ENCODE assay signal across 1 cellular context in the genomic region with DNA sequence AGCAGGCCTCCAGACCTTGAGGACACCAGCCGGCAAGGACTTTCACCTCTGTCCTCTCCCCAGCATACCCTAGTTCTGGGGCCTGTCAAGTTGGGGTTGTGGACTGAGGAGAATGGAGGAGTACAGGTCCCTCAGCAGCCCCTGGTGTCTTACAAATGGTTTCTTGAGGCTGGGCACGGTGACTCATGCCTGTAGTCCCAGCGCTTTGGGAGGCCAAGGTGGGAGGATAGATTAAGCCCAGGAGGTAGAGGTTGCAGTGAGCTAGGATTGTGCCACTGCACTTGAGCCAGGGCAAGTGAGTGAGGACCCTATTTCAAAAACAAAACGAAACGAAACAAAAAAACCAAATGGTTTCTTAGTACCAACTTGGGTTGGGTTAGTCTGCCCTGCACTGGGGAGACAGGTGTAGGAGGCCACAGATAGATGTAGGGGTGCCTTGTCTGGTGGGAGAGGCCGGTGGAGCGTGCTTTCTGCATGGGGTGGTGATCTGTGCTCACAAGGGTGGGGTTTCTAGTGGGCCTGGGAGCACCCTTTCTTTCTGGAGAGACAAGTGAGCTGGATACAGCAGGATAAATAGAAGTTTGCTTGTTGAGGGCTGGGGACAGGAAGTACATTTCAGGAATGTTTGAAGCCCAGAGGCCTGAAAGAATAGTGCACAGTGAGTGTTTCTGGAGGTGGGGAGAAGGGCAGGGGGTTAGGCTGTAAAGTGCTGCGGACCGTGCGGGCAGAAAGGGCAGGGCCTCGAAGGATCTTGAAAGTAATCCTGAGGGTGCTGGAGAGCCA.
A peak's percentile ranks its signal among the peaks of the same experiment; 100 is the strongest.
TF ChIP-seq lines count a peak whose summit lies in the region.

No MANE protein-coding gene starts in this region.

TF ChIP-seq in HepG2, 621 proteins besides CTCF, POLR2A, EP300 and RAD21 (continued from another document):
- TF ChIP-seq, protein P1, sequence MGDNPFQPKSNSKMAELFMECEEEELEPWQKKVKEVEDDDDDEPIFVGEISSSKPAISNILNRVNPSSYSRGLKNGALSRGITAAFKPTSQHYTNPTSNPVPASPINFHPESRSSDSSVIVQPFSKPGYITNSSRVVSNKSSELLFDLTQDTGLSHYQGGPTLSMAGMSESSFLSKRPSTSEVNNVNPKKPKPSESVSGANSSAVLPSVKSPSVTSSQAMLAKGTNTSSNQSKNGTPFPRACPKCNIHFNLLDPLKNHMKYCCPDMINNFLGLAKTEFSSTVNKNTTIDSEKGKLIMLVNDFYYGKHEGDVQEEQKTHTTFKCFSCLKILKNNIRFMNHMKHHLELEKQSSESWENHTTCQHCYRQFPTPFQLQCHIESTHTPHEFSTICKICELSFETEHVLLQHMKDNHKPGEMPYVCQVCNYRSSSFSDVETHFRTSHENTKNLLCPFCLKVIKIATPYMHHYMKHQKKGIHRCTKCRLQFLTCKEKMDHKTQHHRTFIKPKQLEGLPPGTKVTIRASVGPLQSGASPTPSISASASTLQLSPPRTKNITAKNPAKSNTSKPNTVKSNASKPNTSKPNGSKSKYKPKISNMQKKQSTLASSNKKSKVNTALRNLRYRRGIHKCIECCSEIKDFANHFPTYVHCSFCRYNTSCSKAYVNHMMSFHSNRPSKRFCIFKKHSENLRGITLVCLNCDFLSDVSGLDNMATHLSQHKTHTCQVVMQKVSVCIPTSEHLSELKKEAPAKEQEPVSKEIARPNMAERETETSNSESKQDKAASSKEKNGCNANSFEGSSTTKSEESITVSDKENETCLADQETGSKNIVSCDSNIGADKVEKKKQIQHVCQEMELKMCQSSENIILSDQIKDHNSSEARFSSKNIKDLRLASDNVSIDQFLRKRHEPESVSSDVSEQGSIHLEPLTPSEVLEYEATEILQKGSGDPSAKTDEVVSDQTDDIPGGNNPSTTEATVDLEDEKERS (CRISPR knock-in tag; IDR thresholded peaks at IDR 0.05) = 0 out of 2 replicates have a peak, but pooled peaks have one; percentile 29
- TF ChIP-seq, protein P2, sequence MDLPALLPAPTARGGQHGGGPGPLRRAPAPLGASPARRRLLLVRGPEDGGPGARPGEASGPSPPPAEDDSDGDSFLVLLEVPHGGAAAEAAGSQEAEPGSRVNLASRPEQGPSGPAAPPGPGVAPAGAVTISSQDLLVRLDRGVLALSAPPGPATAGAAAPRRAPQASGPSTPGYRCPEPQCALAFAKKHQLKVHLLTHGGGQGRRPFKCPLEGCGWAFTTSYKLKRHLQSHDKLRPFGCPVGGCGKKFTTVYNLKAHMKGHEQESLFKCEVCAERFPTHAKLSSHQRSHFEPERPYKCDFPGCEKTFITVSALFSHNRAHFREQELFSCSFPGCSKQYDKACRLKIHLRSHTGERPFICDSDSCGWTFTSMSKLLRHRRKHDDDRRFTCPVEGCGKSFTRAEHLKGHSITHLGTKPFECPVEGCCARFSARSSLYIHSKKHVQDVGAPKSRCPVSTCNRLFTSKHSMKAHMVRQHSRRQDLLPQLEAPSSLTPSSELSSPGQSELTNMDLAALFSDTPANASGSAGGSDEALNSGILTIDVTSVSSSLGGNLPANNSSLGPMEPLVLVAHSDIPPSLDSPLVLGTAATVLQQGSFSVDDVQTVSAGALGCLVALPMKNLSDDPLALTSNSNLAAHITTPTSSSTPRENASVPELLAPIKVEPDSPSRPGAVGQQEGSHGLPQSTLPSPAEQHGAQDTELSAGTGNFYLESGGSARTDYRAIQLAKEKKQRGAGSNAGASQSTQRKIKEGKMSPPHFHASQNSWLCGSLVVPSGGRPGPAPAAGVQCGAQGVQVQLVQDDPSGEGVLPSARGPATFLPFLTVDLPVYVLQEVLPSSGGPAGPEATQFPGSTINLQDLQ (CRISPR knock-in tag; IDR thresholded peaks at IDR 0.05) = no peak
- TF ChIP-seq MEF2D (CRISPR knock-in tag; IDR thresholded peaks at IDR 0.05) (no peak), POGZ (CRISPR knock-in tag; IDR thresholded peaks at IDR 0.05) (no peak), LCORL (IDR thresholded peaks at IDR 0.05) (no peak), LCORL (CRISPR knock-in tag; IDR thresholded peaks at IDR 0.05) (0 out of 2 replicates have a peak, but pooled peaks have one; percentile 12), HDAC2 (CRISPR knock-in tag; IDR thresholded peaks at IDR 0.05) (peak; percentile 35; the same call in 1 of the 2 replicates), ZNF652 (CRISPR knock-in tag; IDR thresholded peaks at IDR 0.05; ENCODE audit: borderline replicate concordance, low read depth) (no peak), PHF21A (CRISPR knock-in tag; IDR thresholded peaks at IDR 0.05) (0 out of 2 replicates have a peak, but pooled peaks have one; percentile 15), FOSL2 (CRISPR knock-in tag; IDR thresholded peaks at IDR 0.05) (peak; percentile 59), ZNF607 (CRISPR knock-in tag; IDR thresholded peaks at IDR 0.05; ENCODE audit: borderline replicate concordance) (peak; percentile 49; the same call in 1 of the 2 replicates), TEAD3 (CRISPR knock-in tag; optimal IDR thresholded peaks at IDR 0.05; ENCODE audit: borderline replicate concordance) (peak; percentile 79), ZNF17 (CRISPR knock-in tag; IDR thresholded peaks at IDR 0.05) (no peak), ZFP1 (CRISPR knock-in tag; IDR thresholded peaks at IDR 0.05) (peak; percentile 95; the same call in 1 of the 2 replicates), ZBTB7B (CRISPR knock-in tag; IDR thresholded peaks at IDR 0.05) (0 out of 2 replicates have a peak, but pooled peaks have one; percentile 40)
- TF ChIP-seq, protein P3, sequence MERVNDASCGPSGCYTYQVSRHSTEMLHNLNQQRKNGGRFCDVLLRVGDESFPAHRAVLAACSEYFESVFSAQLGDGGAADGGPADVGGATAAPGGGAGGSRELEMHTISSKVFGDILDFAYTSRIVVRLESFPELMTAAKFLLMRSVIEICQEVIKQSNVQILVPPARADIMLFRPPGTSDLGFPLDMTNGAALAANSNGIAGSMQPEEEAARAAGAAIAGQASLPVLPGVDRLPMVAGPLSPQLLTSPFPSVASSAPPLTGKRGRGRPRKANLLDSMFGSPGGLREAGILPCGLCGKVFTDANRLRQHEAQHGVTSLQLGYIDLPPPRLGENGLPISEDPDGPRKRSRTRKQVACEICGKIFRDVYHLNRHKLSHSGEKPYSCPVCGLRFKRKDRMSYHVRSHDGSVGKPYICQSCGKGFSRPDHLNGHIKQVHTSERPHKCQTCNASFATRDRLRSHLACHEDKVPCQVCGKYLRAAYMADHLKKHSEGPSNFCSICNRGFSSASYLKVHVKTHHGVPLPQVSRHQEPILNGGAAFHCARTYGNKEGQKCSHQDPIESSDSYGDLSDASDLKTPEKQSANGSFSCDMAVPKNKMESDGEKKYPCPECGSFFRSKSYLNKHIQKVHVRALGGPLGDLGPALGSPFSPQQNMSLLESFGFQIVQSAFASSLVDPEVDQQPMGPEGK (CRISPR knock-in tag; IDR thresholded peaks at IDR 0.05) = peak; percentile 48
- TF ChIP-seq, protein P4, sequence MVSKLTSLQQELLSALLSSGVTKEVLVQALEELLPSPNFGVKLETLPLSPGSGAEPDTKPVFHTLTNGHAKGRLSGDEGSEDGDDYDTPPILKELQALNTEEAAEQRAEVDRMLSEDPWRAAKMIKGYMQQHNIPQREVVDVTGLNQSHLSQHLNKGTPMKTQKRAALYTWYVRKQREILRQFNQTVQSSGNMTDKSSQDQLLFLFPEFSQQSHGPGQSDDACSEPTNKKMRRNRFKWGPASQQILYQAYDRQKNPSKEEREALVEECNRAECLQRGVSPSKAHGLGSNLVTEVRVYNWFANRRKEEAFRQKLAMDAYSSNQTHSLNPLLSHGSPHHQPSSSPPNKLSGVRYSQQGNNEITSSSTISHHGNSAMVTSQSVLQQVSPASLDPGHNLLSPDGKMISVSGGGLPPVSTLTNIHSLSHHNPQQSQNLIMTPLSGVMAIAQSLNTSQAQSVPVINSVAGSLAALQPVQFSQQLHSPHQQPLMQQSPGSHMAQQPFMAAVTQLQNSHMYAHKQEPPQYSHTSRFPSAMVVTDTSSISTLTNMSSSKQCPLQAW (CRISPR knock-in tag; IDR thresholded peaks at IDR 0.05) = peak; percentile 57; the same call in 1 of the 2 replicates
- TF ChIP-seq, protein P5, sequence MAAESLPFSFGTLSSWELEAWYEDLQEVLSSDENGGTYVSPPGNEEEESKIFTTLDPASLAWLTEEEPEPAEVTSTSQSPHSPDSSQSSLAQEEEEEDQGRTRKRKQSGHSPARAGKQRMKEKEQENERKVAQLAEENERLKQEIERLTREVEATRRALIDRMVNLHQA (CRISPR knock-in tag; IDR thresholded peaks at IDR 0.05) = no peak
- TF ChIP-seq, protein P6, sequence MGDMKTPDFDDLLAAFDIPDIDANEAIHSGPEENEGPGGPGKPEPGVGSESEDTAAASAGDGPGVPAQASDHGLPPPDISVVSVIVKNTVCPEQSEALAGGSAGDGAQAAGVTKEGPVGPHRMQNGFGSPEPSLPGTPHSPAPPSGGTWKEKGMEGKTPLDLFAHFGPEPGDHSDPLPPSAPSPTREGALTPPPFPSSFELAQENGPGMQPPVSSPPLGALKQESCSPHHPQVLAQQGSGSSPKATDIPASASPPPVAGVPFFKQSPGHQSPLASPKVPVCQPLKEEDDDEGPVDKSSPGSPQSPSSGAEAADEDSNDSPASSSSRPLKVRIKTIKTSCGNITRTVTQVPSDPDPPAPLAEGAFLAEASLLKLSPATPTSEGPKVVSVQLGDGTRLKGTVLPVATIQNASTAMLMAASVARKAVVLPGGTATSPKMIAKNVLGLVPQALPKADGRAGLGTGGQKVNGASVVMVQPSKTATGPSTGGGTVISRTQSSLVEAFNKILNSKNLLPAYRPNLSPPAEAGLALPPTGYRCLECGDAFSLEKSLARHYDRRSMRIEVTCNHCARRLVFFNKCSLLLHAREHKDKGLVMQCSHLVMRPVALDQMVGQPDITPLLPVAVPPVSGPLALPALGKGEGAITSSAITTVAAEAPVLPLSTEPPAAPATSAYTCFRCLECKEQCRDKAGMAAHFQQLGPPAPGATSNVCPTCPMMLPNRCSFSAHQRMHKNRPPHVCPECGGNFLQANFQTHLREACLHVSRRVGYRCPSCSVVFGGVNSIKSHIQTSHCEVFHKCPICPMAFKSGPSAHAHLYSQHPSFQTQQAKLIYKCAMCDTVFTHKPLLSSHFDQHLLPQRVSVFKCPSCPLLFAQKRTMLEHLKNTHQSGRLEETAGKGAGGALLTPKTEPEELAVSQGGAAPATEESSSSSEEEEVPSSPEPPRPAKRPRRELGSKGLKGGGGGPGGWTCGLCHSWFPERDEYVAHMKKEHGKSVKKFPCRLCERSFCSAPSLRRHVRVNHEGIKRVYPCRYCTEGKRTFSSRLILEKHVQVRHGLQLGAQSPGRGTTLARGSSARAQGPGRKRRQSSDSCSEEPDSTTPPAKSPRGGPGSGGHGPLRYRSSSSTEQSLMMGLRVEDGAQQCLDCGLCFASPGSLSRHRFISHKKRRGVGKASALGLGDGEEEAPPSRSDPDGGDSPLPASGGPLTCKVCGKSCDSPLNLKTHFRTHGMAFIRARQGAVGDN (CRISPR knock-in tag; IDR thresholded peaks at IDR 0.05) = peak; percentile 63; the same call in 1 of the 2 replicates
